ENCODE assay signal across 15 cellular contexts in genomic region chr2:145748927-145749326, GRCh38.
A peak's percentile ranks its signal among the peaks of the same experiment; 100 is the strongest.
DNase-seq lines count a peak whose midpoint lies in the region; ATAC-seq, FAIRE-seq and TF ChIP-seq lines count a peak whose summit lies in the region.
"Had no signal": no experiment of that assay in that cellular context is flagged by ENCODE, and none has a peak within 500 bp of the region (broad histone marks: within the 10 kb centered on the region; RNA-seq: fewer than 3 reads in every experiment).

No MANE protein-coding gene starts in this region.

- no peak for FAIRE-seq in pancreas (lab: Jason Lieb, UNC)
- FAIRE-seq: H54 had no signal

- no peak for TF ChIP-seq CTCF in natural killer cell (IDR thresholded peaks at IDR 0.05)
- TF ChIP-seq CTCF in pancreas (IDR thresholded peaks at IDR 0.05), result no peak

- peaks cover 0 to 10% (median 0%) of the 10 kb centered on the region in 3 donors for H3K4me1 ChIP-seq in pancreas

- H3K36me3 ChIP-seq in pancreas, result no peaks in the 10 kb centered on the region

- H3K36me3 Mint-ChIP-seq in natural killer cell treated with Interleukin-12 subunit alpha and Interleukin-12 subunit beta and Interleukin-15 and Interleukin-18, amount 100 ng/mL, for 72 hours, result no peaks in the 10 kb centered on the region
- H3K36me3 Mint-ChIP-seq in natural killer cell, result no peaks in the 10 kb centered on the region

- 37 to 39% methylated on average over 2 of the region's 2 CpGs for WGBS in pancreas, 2 donors

- H3K4me3 Mint-ChIP-seq in natural killer cell treated with Interleukin-12 subunit alpha and Interleukin-12 subunit beta and Interleukin-15 and Interleukin-18, amount 100 ng/mL, for 72 hours, result peak overlapping the region; percentile 24
- H3K4me3 Mint-ChIP-seq in natural killer cell, result no peak overlapping the region
- H3K4me3 Mint-ChIP-seq: endodermal cell had no signal

- intact Hi-C loops in natural killer cell (cut with micrococcal nuclease), result no loop called here
- intact Hi-C loops in pancreas (cut with DNase I), result no loop called here

- no peak overlapping the region for H3K4me3 ChIP-seq in pancreas

- peak overlapping the region in 1 of 2 donors; percentile 24 for H3K27ac Mint-ChIP-seq in natural killer cell treated with Interleukin-12 subunit alpha and Interleukin-12 subunit beta and Interleukin-15 and Interleukin-18, amount 100 ng/mL, for 72 hours
- no peak overlapping the region for H3K27ac Mint-ChIP-seq in natural killer cell
- H3K27ac Mint-ChIP-seq: endodermal cell had no signal

- peaks cover 36 to 54% of the 10 kb centered on the region in 2 donors for H3K4me1 Mint-ChIP-seq in natural killer cell treated with Interleukin-12 subunit alpha and Interleukin-12 subunit beta and Interleukin-15 and Interleukin-18, amount 100 ng/mL, for 72 hours (ENCODE audit: low read depth in 2 of 2)
- no peaks in the 10 kb centered on the region for H3K4me1 Mint-ChIP-seq in natural killer cell

- peaks cover 0 to 30% of the 10 kb centered on the region in 2 donors for H3K27me3 Mint-ChIP-seq in natural killer cell treated with Interleukin-12 subunit alpha and Interleukin-12 subunit beta and Interleukin-15 and Interleukin-18, amount 100 ng/mL, for 72 hours
- peaks cover 0 to 2% of the 10 kb centered on the region in 2 donors for H3K27me3 Mint-ChIP-seq in natural killer cell (ENCODE audit: low read depth in 2 of 2)

- no peaks in the 10 kb centered on the region for H3K27me3 ChIP-seq in pancreas

- no peaks in the 10 kb centered on the region for H3K9me3 Mint-ChIP-seq in natural killer cell treated with Interleukin-12 subunit alpha and Interleukin-12 subunit beta and Interleukin-15 and Interleukin-18, amount 100 ng/mL, for 72 hours
- H3K9me3 Mint-ChIP-seq in natural killer cell, result no peaks in the 10 kb centered on the region
- H3K9me3 Mint-ChIP-seq: endodermal cell had no signal

- H3K9me3 ChIP-seq in pancreas, result no peaks in the 10 kb centered on the region

- DNase-seq in natural killer cell treated with Interleukin-12 subunit alpha and Interleukin-12 subunit beta and Interleukin-15 and Interleukin-18, amount 100 ng/mL, for 72 hours (ENCODE audit: low spot score), result no peak
- DNase-seq in natural killer cell (no peak), AG20443 (ENCODE audit: low spot score) (no peak), pancreas (no peak), DMS114 treated with DMSO at 0.1 percent for 48 hours (lab: John Stamatoyannopoulos, UW; ENCODE audit: unreplicated experiment) (no peak)
- no peak for DNase-seq in activated naive CD4-positive, alpha-beta T cell treated with anti-CD3 and anti-CD28 coated beads, Interleukin-2, amount 50 U/mL, for 16 hours
- DNase-seq: ACHN; activated CD4-positive, alpha-beta T cell treated with anti-CD3 and anti-CD28 coated beads, Interleukin-2, amount 50 U/mL, for 1 hour; amniotic stem cell; endodermal cell; NCI-H526; stimulated activated CD8-positive, alpha-beta memory T cell treated with anti-CD3 and anti-CD28 coated beads, Interleukin-4, amount 100 ng/mL, for 48 hours had no signal

- ATAC-seq in natural killer cell treated with Interleukin-12 subunit alpha and Interleukin-12 subunit beta and Interleukin-15 and Interleukin-18, amount 100 ng/mL, for 72 hours, result peak; percentile 63 to 69
- no peak for ATAC-seq in natural killer cell
- ATAC-seq in HG02623 (IDR thresholded peaks at IDR 0.05; ENCODE audit: unreplicated experiment), result peak; percentile 38
- ATAC-seq in HG03432 (IDR thresholded peaks at IDR 0.05; ENCODE audit: unreplicated experiment), result peak; percentile 58
- no peak for ATAC-seq in pancreas

- H3K27ac ChIP-seq in pancreas, result no peak overlapping the region

Comparison
In these comparisons a context has a peak if more than half of its experiments do, and no peak if none do; other contexts are left out.
1. ATAC-seq: peak in natural killer cell treated with Interleukin-12 subunit alpha and Interleukin-12 subunit beta and Interleukin-15 and Interleukin-18, amount 100 ng/mL, for 72 hours (2 of 2), HG02623 (single experiment) and HG03432 (single experiment); none in natural killer cell (0 of 3) and pancreas (0 of 4).